8 cellular contexts compared by ENCODE assay signal in genomic region chr12:118135788-118136558, GRCh38. TPM values are rescaled to one million over a fixed set of nuclear protein-coding genes. Genes with fewer than 3 reads are reported as not detected.
DNase-seq lines count a peak whose midpoint lies in the region; TF ChIP-seq lines count a peak whose summit lies in the region.

Gene PEBP1, plus strand, starts transcription at chr12:118136124. Its CDS starts 86 bp downstream, at chr12:118136210.

- H3K18ac ChIP-seq in neuronal stem cell (ENCODE audit: low read length), result peak within 1 kb of the TSS; percentile 97

- in situ Hi-C loops in HAP-1 (cut with MboI; ENCODE audit: low sequenced_read_pairs) (loop anchor here (10.0 kb wide), 1 partner anchor 239 kb away; the partner anchor contains the start of genes SUDS3 and TAOK3), SK-MEL-5 (cut with HindIII; ENCODE audit: low pct_unique_long_range_greater_than_20kb, low sequenced_read_pairs) (no loop called here)

- TF ChIP-seq CTCF in MM.1S (IDR thresholded peaks at IDR 0.05; ENCODE audit: low read length), result no peak

- no peak within 1 kb of the TSS for H4K91ac ChIP-seq in neuronal stem cell (ENCODE audit: low read depth, low read length, poor library complexity)

- H3K14ac ChIP-seq in neuronal stem cell (ENCODE audit: low read length), result peak within 1 kb of the TSS; percentile 72

- H2AFZ ChIP-seq in MM.1S (ENCODE audit: low read length) (peak within 1 kb of the TSS; percentile 61), neuronal stem cell (ENCODE audit: low read length) (peak within 1 kb of the TSS; percentile 92)

- H3K9me3 ChIP-seq in HAP-1, result no peaks in the 10 kb centered on the region
- no peaks in the 10 kb centered on the region for H3K9me3 ChIP-seq in MM.1S (replicated peaks; ENCODE audit: insufficient read depth, low read length)
- no peaks in the 10 kb centered on the region for H3K9me3 ChIP-seq in neuronal stem cell (replicated peaks in 1 of 2; ENCODE audit: control insufficient read depth in 2 of 2, insufficient read depth in 1 of 2, low read depth in 1 of 2, low read length in 2 of 2)
- H3K9me3 ChIP-seq in subcutaneous abdominal adipose tissue (ENCODE audit: control insufficient read depth in 5 of 5, low read length in 5 of 5), result no peaks in the 10 kb centered on the region

- H3K79me1 ChIP-seq in neuronal stem cell (ENCODE audit: low read depth, low read length), result peaks cover 3% of the 10 kb centered on the region

- no peaks in the 10 kb centered on the region for H3K27me3 ChIP-seq in HAP-1 (ENCODE audit: low read depth)
- H3K27me3 ChIP-seq in MM.1S (replicated peaks; ENCODE audit: insufficient read depth, low read length), result no peaks in the 10 kb centered on the region
- no peaks in the 10 kb centered on the region for H3K27me3 ChIP-seq in neuronal stem cell (ENCODE audit: control insufficient read depth in 3 of 3, insufficient read depth in 3 of 3, low read depth in 1 of 3, low read length in 3 of 3)
- no peaks in the 10 kb centered on the region for H3K27me3 ChIP-seq in subcutaneous abdominal adipose tissue (ENCODE audit: control insufficient read depth in 5 of 5, insufficient read depth in 4 of 5, low read length in 5 of 5)

- peak within 1 kb of the TSS; percentile 56 for H3K4ac ChIP-seq in neuronal stem cell (ENCODE audit: low read length)

- H3K27ac ChIP-seq in MM.1S (ENCODE audit: low read length) (no peak within 1 kb of the TSS), neuronal stem cell (replicated peaks; ENCODE audit: low read length) (no peak within 1 kb of the TSS), subcutaneous abdominal adipose tissue (ENCODE audit: low read depth, low read length) (peak within 1 kb of the TSS; percentile 79)

- H3K79me2 ChIP-seq in MM.1S (ENCODE audit: low read length), result peaks cover 17% of the 10 kb centered on the region

- no CpG with 5 or more reads among the region's 70 CpGs for WGBS in neuronal stem cell (ENCODE audit: extremely low coverage in 2 of 2, insufficient read length in 2 of 2, insufficient replicate concordance in 1 of 2), 2 donors

- peak within 1 kb of the TSS; percentile 49 for H2BK15ac ChIP-seq in neuronal stem cell (ENCODE audit: low read length)

- H3K4me1 ChIP-seq in HAP-1, result peaks cover 20% of the 10 kb centered on the region
- no peaks in the 10 kb centered on the region for H3K4me1 ChIP-seq in MM.1S (ENCODE audit: low read length)
- H3K4me1 ChIP-seq in neuronal stem cell (ENCODE audit: control insufficient read depth in 2 of 2, insufficient read depth in 1 of 2, low read depth in 1 of 2, low read length in 2 of 2), result no peaks in the 10 kb centered on the region
- H3K4me1 ChIP-seq in subcutaneous abdominal adipose tissue (ENCODE audit: control insufficient read depth in 5 of 5, insufficient read depth in 5 of 5, low read length in 5 of 5), result peaks cover 1 to 49% (median 32%) of the 10 kb centered on the region in 5 donors

- peak within 1 kb of the TSS; percentile 81 for H2BK12ac ChIP-seq in neuronal stem cell (ENCODE audit: low read length)

- peak within 1 kb of the TSS; percentile 44 for H2BK5ac ChIP-seq in neuronal stem cell (ENCODE audit: low read length)

- H4K8ac ChIP-seq in neuronal stem cell (ENCODE audit: low read depth, low read length), result no peak within 1 kb of the TSS

- DNase-seq in GDM1 (lab: John Stamatoyannopoulos, UW) (peak; percentile 90), HAP-1 (ENCODE audit: low spot score in 2 of 2) (peak; percentile 90 to 97), MM.1S (peak; percentile 76), SK-MEL-5 (ENCODE audit: low read depth, low spot score) (peak; percentile 86), foreskin melanocyte (peak; percentile 73), neuronal stem cell (ENCODE audit: low spot score) (peak; percentile 75)
- DNase-seq in activated naive CD4-positive, alpha-beta T cell treated with Interleukin-2 at 50 U/mL for 16 hours, result peak; percentile 95

- H4K20me1 ChIP-seq in MM.1S (ENCODE audit: insufficient read depth, low read length), result no peaks in the 10 kb centered on the region

- no peaks in the 10 kb centered on the region for H3F3A ChIP-seq in MM.1S (ENCODE audit: insufficient read depth, low read length)

- no peaks in the 10 kb centered on the region for H3K9me2 ChIP-seq in MM.1S (replicated peaks; ENCODE audit: insufficient read depth, low read length)

- H2AK5ac ChIP-seq in neuronal stem cell (ENCODE audit: low read depth, low read length), result peak within 1 kb of the TSS; percentile 100

- H3K36me3 ChIP-seq in HAP-1 (replicated peaks) (peaks cover 40% of the 10 kb centered on the region), MM.1S (replicated peaks; ENCODE audit: insufficient read depth, low read length) (no peaks in the 10 kb centered on the region), neuronal stem cell (replicated peaks in 1 of 2; ENCODE audit: control insufficient read depth in 2 of 2, insufficient read depth in 2 of 2, low read length in 2 of 2) (peaks cover 16 to 41% of the 10 kb centered on the region in 2 donors), subcutaneous abdominal adipose tissue (ENCODE audit: control insufficient read depth in 5 of 5, insufficient read depth in 5 of 5, low read length in 5 of 5) (peaks cover 6 to 30% (median 19%) of the 10 kb centered on the region in 5 donors)

- H2BK120ac ChIP-seq in neuronal stem cell (ENCODE audit: low read depth, low read length), result no peak within 1 kb of the TSS

- H3K4me2 ChIP-seq in MM.1S (ENCODE audit: low read depth, low read length) (peak within 1 kb of the TSS; percentile 52), neuronal stem cell (ENCODE audit: insufficient read depth, low read length, poor library complexity, severe bottlenecking) (peak within 1 kb of the TSS; percentile 98)

- peak within 1 kb of the TSS; percentile 98 for H3K23ac ChIP-seq in neuronal stem cell (ENCODE audit: low read depth, low read length, poor library complexity)

- H3K9ac ChIP-seq in MM.1S (ENCODE audit: low read length) (peak within 1 kb of the TSS; percentile 78), neuronal stem cell (ENCODE audit: low read depth, low read length, poor library complexity) (peak within 1 kb of the TSS; percentile 98), subcutaneous abdominal adipose tissue (ENCODE audit: low read length in 5 of 5) (peak within 1 kb of the TSS; percentile 84 to 98 (median 95))

- H3K4me3 ChIP-seq in HAP-1 (peak within 1 kb of the TSS; percentile 85), MM.1S (ENCODE audit: low read length) (peak within 1 kb of the TSS; percentile 77), neuronal stem cell (ENCODE audit: low read length in 2 of 2) (peak within 1 kb of the TSS; percentile 86 to 95), subcutaneous abdominal adipose tissue (ENCODE audit: low read depth in 1 of 5, low read length in 5 of 5) (peak within 1 kb of the TSS; percentile 79 to 94 (median 89))

RNA-seq across cellular contexts. Expression of gene PEBP1, which starts in this region (rescaled TPM):
- 512 and 576 TPM in 2 replicates for total RNA-seq in SK-MEL-5 (2014; rRNA removed; shearing (Covaris generic))
- polyA plus RNA-seq in SK-MEL-5 (2015; cell fraction: cytosol; rRNA removed), result 434 and 443 TPM in 2 replicates
- 147 and 172 TPM in 2 replicates for polyA plus RNA-seq in SK-MEL-5 (2015; cell fraction: nucleus; rRNA removed)
- polyA plus RNA-seq in neuronal stem cell (2013, experiment 1 of 2), result 382 TPM
- polyA plus RNA-seq in neuronal stem cell (2013, experiment 2 of 2), result 379 TPM
